ENCODE assay signal across 8 cellular contexts in genomic region chr5:151096001-151096373, GRCh38. TPM values are rescaled to one million over a fixed set of nuclear protein-coding genes. Genes with fewer than 3 reads are reported as not detected.
DNase-seq lines count a peak whose midpoint lies in the region; ATAC-seq, FAIRE-seq and TF ChIP-seq lines count a peak whose summit lies in the region.

No MANE protein-coding gene starts in this region.

- no peak for DNase-seq in activated naive CD4-positive, alpha-beta T cell treated with anti-CD3 and anti-CD28 coated beads, Interleukin-2, amount 10 ng/mL, durations not matched to agents 7 days and 5 days
- DNase-seq in activated naive CD4-positive, alpha-beta T cell (lab: John Stamatoyannopoulos, UW), result no peak
- DNase-seq in K562 (ENCODE audit: extremely low read depth in 1 of 4, low spot score in 3 of 4) (peak in 2 of 4 experiments; percentile 34 to 39), type B pancreatic cell (ENCODE audit: extremely low spot score, unreplicated experiment) (no peak), NCI-H1930 (lab: John Stamatoyannopoulos, UW) (no peak)

- H3K4me1 Mint-ChIP-seq in activated naive CD4-positive, alpha-beta T cell treated with anti-CD3 and anti-CD28 coated beads, Interleukin-2, amount 10 ng/mL, durations not matched to agents 7 days and 5 days, result peaks cover 84% of the 10 kb centered on the region
- H3K4me1 Mint-ChIP-seq in type B pancreatic cell (ENCODE audit: unreplicated experiment), result peaks cover 36% of the 10 kb centered on the region

- no peaks in the 10 kb centered on the region for H4K20me1 ChIP-seq in K562 (replicated peaks; ENCODE audit: control insufficient read depth, insufficient read depth, low read length)

- in situ Hi-C loops in K562 (cut with MboI), result no loop called here

- no peak overlapping the region; the same call in 1 of the 2 replicates for H2AFZ ChIP-seq in K562 (ENCODE audit: low read depth, low read length)

- no peaks in the 10 kb centered on the region for H3K9me1 ChIP-seq in K562 (ENCODE audit: control insufficient read depth, insufficient read depth, low read length)

- peaks cover 5% of the 10 kb centered on the region for H3K27me3 Mint-ChIP-seq in activated naive CD4-positive, alpha-beta T cell treated with anti-CD3 and anti-CD28 coated beads, Interleukin-2, amount 10 ng/mL, durations not matched to agents 7 days and 5 days
- no peaks in the 10 kb centered on the region for H3K27me3 Mint-ChIP-seq in type B pancreatic cell

- H3K9me3 ChIP-seq in K562 (replicated peaks; ENCODE audit: control insufficient read depth, insufficient read depth, low read depth, low read length) (no peaks in the 10 kb centered on the region), mucosa of stomach (ENCODE audit: control insufficient read depth, low read length) (no peaks in the 10 kb centered on the region)

- WGBS in K562 (ENCODE audit: insufficient coverage, low coverage, missing lambda C conversion rate), result 36% methylated on average over 1 of the region's 6 CpGs

- intact Hi-C loops in K562 (cut with micrococcal nuclease), result no loop called here

- peak overlapping the region; percentile 37 for H3K27ac Mint-ChIP-seq in activated naive CD4-positive, alpha-beta T cell treated with anti-CD3 and anti-CD28 coated beads, Interleukin-2, amount 10 ng/mL, durations not matched to agents 7 days and 5 days
- H3K27ac Mint-ChIP-seq in type B pancreatic cell, result peak overlapping the region; percentile 44

- H3K4me2 ChIP-seq in K562 (ENCODE audit: insufficient read depth, low read length), result no peak overlapping the region

- no peaks in the 10 kb centered on the region for H3K9me3 Mint-ChIP-seq in activated naive CD4-positive, alpha-beta T cell treated with anti-CD3 and anti-CD28 coated beads, Interleukin-2, amount 10 ng/mL, durations not matched to agents 7 days and 5 days
- no peaks in the 10 kb centered on the region for H3K9me3 Mint-ChIP-seq in type B pancreatic cell

- H3K36me3 ChIP-seq in K562 (ENCODE audit: control insufficient read depth, insufficient read depth, low read length) (no peaks in the 10 kb centered on the region), mucosa of stomach (ENCODE audit: control insufficient read depth, insufficient read depth, low read length) (no peaks in the 10 kb centered on the region)

- H3K79me2 ChIP-seq in K562 (ENCODE audit: control insufficient read depth, insufficient read depth, low read length), result no peaks in the 10 kb centered on the region

- no TSS peak for BruUV-seq in K562 (replicated peaks; lab: Mats Ljungman, UMichigan)

- CTCF ChIA-PET in activated naive CD4-positive, alpha-beta T cell treated with anti-CD3 and anti-CD28 coated beads, Interleukin-2, amount 10 ng/mL, durations not matched to agents 7 days and 5 days (lab: Charles Lee), result interaction anchor here (1.4 to 4.4 kb wide), 3 partner anchors 19 to 69 kb away, joined by 5 to 43 read pairs (median 5); no protein-coding TSS in a partner anchor
- CTCF ChIA-PET in K562 (lab: Yijun Ruan, JAX; ENCODE audit: low intra/inter-chr PET ratio), result no interaction called here

- TF ChIP-seq CTCF in K562 (IDR thresholded peaks at IDR 0.05 in 2 of 3, conservative IDR thresholded peaks at IDR 0.05 in 1 of 3; ENCODE audit: insufficient read depth in 2 of 3, low read depth in 1 of 3, low read length in 3 of 3), result no peak
- TF ChIP-seq CTCF in type B pancreatic cell (conservative IDR thresholded peaks at IDR 0.05), result no peak

- H3K27me3 ChIP-seq in K562 (ENCODE audit: control insufficient read depth in 2 of 2, insufficient read depth in 2 of 2, low read length in 2 of 2) (no peaks in the 10 kb centered on the region; a peak in 1 of 5 replicates), mucosa of stomach (ENCODE audit: control insufficient read depth, insufficient read depth, low read length) (no peaks in the 10 kb centered on the region)

- no peak for TF ChIP-seq EP300 in K562 (IDR thresholded peaks at IDR 0.05; ENCODE audit: low read length)

- POLR2A ChIA-PET in K562 (lab: Yijun Ruan, JAX), result interaction anchor here (0.9 to 1.5 kb wide), 2 partner anchors 9 to 15 kb away, joined by 4 to 6 read pairs; partner anchors contain the start of gene TNIP1

- TF ChIP-seq POLR2A in K562 (conservative IDR thresholded peaks at IDR 0.05), result no peak

- FAIRE-seq in K562 (lab: Jason Lieb, UNC), result no peak

- TF ChIP-seq RAD21 in K562 (CRISPR knock-in tag; conservative IDR thresholded peaks at IDR 0.05 in 1 of 2, IDR thresholded peaks at IDR 0.05 in 1 of 2), result peak in 1 of 2 experiments; percentile 17; a peak in 1 of 4 replicates

- H3K4me1 ChIP-seq in K562 (replicated peaks in 1 of 2; ENCODE audit: control insufficient read depth in 2 of 2, insufficient read depth in 2 of 2, low read length in 2 of 2) (peaks cover 34 to 64% of the 10 kb centered on the region in 2 experiments), mucosa of stomach (ENCODE audit: control insufficient read depth, insufficient read depth, low read length) (peaks cover 65% of the 10 kb centered on the region)

- H3K9ac ChIP-seq in K562 (ENCODE audit: insufficient read depth in 1 of 2, low read depth in 2 of 2, low read length in 2 of 2) (peak overlapping the region in 1 of 2 experiments; percentile 49; a peak in 1 of 4 replicates), mucosa of stomach (ENCODE audit: low read length) (peak overlapping the region; percentile 31)

- H3K4me3 Mint-ChIP-seq in activated naive CD4-positive, alpha-beta T cell treated with anti-CD3 and anti-CD28 coated beads, Interleukin-2, amount 10 ng/mL, durations not matched to agents 7 days and 5 days, result no peak overlapping the region
- peak overlapping the region; percentile 29 for H3K4me3 Mint-ChIP-seq in type B pancreatic cell

- no peak overlapping the region for H3K27ac ChIP-seq in K562 (ENCODE audit: extremely low read depth, low read depth, low read length)

- ATAC-seq in K562 (no peak), GM19351 (IDR thresholded peaks at IDR 0.05; ENCODE audit: unreplicated experiment) (no peak), GM18867 (IDR thresholded peaks at IDR 0.05; ENCODE audit: unreplicated experiment) (no peak)

- H3K36me3 Mint-ChIP-seq in activated naive CD4-positive, alpha-beta T cell treated with anti-CD3 and anti-CD28 coated beads, Interleukin-2, amount 10 ng/mL, durations not matched to agents 7 days and 5 days, result peaks cover 53% of the 10 kb centered on the region
- no peaks in the 10 kb centered on the region for H3K36me3 Mint-ChIP-seq in type B pancreatic cell

- H3K4me3 ChIP-seq in K562, result no peak overlapping the region
- H3K4me3 ChIP-seq in mucosa of stomach (ENCODE audit: low read length), result no peak overlapping the region

TF ChIP-seq in K562, 482 proteins besides CTCF, POLR2A, EP300 and RAD21:
- TF ChIP-seq UBTF (IDR thresholded peaks at IDR 0.05; ENCODE audit: borderline replicate concordance in 1 of 2, low read depth in 2 of 2, low read length in 2 of 2) (no peak), EGR1 (conservative IDR thresholded peaks at IDR 0.05) (0 out of 2 replicates have a peak, but pooled peaks have one; percentile 13), CTBP1 (IDR thresholded peaks at IDR 0.05; ENCODE audit: borderline replicate concordance) (peak; percentile 55), ZBED1 (IDR thresholded peaks at IDR 0.05) (no peak), ESRRA (IDR thresholded peaks at IDR 0.05; ENCODE audit: borderline replicate concordance, low read depth) (peak; percentile 80), ZNF175 (CRISPR knock-in tag; IDR thresholded peaks at IDR 0.05; ENCODE audit: low read depth) (no peak), RCOR1 (IDR thresholded peaks at IDR 0.05; ENCODE audit: borderline replicate concordance in 1 of 2, low read depth in 2 of 2, low read length in 2 of 2) (peak in 1 of 2 experiments; percentile 29; a peak in 1 of 4 replicates)

RNA-seq across cellular contexts. Expression of gene TNIP1, which starts 15.2 kb away (rescaled TPM):
- total RNA-seq in K562 (2011; cell fraction: chromatin; rRNA removed; ENCODE audit: low replicate concordance), result 107 and 139 TPM in 2 replicates
- 57.9 and 62.4 TPM in 2 replicates for total RNA-seq in K562 (2011; cell fraction: nucleolus; rRNA removed)
- total RNA-seq in K562 (2011; cell fraction: nucleoplasm; rRNA removed), result 79.0 and 111 TPM in 2 replicates
- total RNA-seq in K562 (2014; rRNA removed) (40.5 and 41.2 TPM in 2 replicates), K562 (2014; rRNA removed; fragmentation: Illumina TruSeq; extraction: Trizol) (13.9 and 18.4 TPM in 2 replicates), K562 (2015; rRNA removed; fragmentation: Illumina TruSeq; extraction: Trizol) (24.1 and 24.5 TPM in 2 replicates), K562 (2021) (41.0 and 42.6 TPM in 2 replicates), type B pancreatic cell (ENCODE audit: low replicate concordance) (63.6 and 89.2 TPM in 2 replicates)
- polyA plus RNA-seq in K562 (2011; rRNA removed) (26.9 and 35.4 TPM in 2 replicates), K562 (2014; fragmentation: Illumina TruSeq; extraction: Trizol) (25.3 and 26.4 TPM in 2 replicates), K562 (2014; fragmentation: Nextera tagmentation; extraction: Ambion mirVana) (under 1 TPM; 0.46 to 0.99 TPM), K562 (2014; rRNA removed) (24.6 and 33.5 TPM in 2 replicates)
- polyA plus RNA-seq in K562 (2011; cell fraction: cytosol; rRNA removed), result 23.2 and 26.3 TPM in 2 replicates
- 43.5 and 44.0 TPM in 2 replicates for polyA plus RNA-seq in K562 (2011; cell fraction: nucleus; rRNA removed)
- 37.0 and 57.9 TPM in 2 replicates for polyA plus RNA-seq in K562 (2012)
- polyA minus RNA-seq in K562 (2011; rRNA and poly(A)+ RNA removed), result 50.2 and 55.3 TPM in 2 replicates
- 31.5 and 54.0 TPM in 2 replicates for polyA minus RNA-seq in K562 (2011; cell fraction: cytosol; rRNA and poly(A)+ RNA removed)
- polyA minus RNA-seq in K562 (2011; cell fraction: nucleus; rRNA and poly(A)+ RNA removed), result 33.0 and 56.4 TPM in 2 replicates
